ENCODE assay signal across 3 cellular contexts in the genomic region with DNA sequence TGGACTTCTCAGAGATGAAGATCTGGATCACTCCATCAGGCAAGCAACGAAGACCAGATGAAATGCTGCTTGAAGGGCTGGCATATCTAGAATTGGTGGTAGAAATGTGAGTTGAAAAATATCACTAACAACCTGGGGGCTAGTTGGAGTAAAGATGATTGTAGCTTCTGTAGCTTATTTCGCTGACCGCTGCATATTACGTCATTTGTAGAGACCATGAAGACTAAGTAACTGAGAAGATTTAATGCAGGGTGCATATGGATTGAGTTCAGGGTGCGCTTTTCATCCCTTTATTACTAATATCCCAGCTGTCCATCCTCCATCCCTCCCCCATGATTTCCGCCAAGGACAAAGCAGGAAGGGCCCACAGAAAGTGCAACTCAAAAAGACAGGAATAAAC.
TF ChIP-seq lines count a peak whose summit lies in the region.

No MANE protein-coding gene starts in this region.

TF ChIP-seq in HepG2, 621 proteins besides CTCF, POLR2A, EP300 and RAD21 (continued from another document):
- TF ChIP-seq, protein P1, sequence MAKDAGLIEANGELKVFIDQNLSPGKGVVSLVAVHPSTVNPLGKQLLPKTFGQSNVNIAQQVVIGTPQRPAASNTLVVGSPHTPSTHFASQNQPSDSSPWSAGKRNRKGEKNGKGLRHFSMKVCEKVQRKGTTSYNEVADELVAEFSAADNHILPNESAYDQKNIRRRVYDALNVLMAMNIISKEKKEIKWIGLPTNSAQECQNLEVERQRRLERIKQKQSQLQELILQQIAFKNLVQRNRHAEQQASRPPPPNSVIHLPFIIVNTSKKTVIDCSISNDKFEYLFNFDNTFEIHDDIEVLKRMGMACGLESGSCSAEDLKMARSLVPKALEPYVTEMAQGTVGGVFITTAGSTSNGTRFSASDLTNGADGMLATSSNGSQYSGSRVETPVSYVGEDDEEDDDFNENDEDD (CRISPR knock-in tag; IDR thresholded peaks at IDR 0.05; ENCODE audit: borderline replicate concordance) = no peak
- TF ChIP-seq ATF7 (IDR thresholded peaks at IDR 0.05) (peak; percentile 76), ATF7 (CRISPR knock-in tag; IDR thresholded peaks at IDR 0.05) (no peak)

TF ChIP-seq in A549, 52 proteins besides CTCF, POLR2A, EP300 and RAD21 (continued from another document):
- TF ChIP-seq BHLHE40 (IDR thresholded peaks at IDR 0.05; ENCODE audit: low read depth, low read length) = no peak
TF ChIP-seq in A549: peak in this region for 1.

TF ChIP-seq in K562, 482 proteins besides CTCF, POLR2A, EP300 and RAD21:
- TF ChIP-seq, protein P2, sequence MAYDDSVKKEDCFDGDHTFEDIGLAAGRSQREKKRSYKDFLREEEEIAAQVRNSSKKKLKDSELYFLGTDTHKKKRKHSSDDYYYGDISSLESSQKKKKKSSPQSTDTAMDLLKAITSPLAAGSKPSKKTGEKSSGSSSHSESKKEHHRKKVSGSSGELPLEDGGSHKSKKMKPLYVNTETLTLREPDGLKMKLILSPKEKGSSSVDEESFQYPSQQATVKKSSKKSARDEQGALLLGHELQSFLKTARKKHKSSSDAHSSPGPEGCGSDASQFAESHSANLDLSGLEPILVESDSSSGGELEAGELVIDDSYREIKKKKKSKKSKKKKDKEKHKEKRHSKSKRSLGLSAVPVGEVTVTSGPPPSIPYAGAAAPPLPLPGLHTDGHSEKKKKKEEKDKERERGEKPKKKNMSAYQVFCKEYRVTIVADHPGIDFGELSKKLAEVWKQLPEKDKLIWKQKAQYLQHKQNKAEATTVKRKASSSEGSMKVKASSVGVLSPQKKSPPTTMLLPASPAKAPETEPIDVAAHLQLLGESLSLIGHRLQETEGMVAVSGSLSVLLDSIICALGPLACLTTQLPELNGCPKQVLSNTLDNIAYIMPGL (CRISPR knock-in tag; IDR thresholded peaks at IDR 0.05) = no peak
- 0 out of 2 replicates have a peak, but pooled peaks have one; percentile 3 for TF ChIP-seq ZNF316 (IDR thresholded peaks at IDR 0.05)
